Comparison of ENCODE assay signal across 26 cellular contexts in the genomic region with DNA sequence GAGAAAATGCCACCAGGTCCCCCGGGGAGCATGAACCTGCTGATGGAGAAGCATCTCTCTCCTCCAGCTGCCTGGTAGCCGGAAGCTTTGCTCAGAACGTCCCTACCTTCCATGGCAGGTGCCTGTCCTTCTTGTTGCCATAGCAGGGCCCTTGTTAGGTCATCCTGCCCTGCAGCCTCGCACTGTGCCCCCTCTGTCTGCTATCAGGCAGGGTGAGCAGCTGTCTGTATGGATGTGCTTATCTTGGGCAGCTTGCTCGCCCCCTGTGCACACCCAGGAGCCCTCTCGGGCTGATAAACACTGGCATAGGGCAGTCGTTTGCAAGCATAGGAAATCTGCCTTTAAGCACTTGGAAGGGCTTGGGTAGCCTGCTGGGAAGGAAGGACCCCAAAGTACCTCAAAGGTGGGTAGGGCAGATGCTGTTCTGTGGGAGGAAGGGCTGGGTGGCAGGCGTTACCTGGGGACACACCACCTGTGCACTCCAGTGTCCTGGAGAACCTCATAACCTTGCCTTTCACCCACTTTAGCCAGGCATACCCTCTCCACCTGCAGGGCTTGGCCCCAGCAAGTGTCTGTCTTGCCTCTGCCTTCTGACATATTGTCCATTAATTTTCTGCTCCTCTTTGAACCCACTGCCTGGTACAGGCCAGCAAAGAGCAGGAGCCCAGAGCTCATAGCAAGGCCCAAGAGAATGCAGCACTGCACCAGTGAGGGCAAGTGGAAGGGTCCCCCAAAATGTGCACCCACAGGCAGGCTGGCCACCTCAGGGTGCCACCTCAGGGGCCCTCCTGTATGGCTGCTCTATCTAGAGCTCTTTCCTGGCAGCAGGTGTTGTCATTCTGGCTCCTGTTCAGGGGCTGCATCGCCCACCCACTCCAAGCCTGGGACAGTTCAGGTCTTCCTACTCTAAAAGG. TPM values are rescaled to one million over a fixed set of nuclear protein-coding genes. Genes with fewer than 3 reads are reported as not detected.
DNase-seq lines count a peak whose midpoint lies in the region; ATAC-seq and TF ChIP-seq lines count a peak whose summit lies in the region.
"Had no signal": no experiment of that assay in that cellular context is flagged by ENCODE, and none has a peak within 500 bp of the region (broad histone marks: within the 10 kb centered on the region; RNA-seq: fewer than 3 reads in every experiment).

No MANE protein-coding gene starts in this region.

- intact Hi-C loops in CD14-positive monocyte (cut with micrococcal nuclease) = no loop called here
- intact Hi-C loops in left ventricle myocardium superior (cut with micrococcal nuclease) = no loop called here

- H3K9me3 Mint-ChIP-seq in CD14-positive monocyte = peaks cover 6 to 14% (median 8%) of the 10 kb centered on the region in 7 donors

- peaks cover 54% of the 10 kb centered on the region for H3K4me1 Mint-ChIP-seq in CD14-positive monocyte
- H3K4me1 Mint-ChIP-seq: activated CD4-positive, alpha-beta T cell treated with anti-CD3 and anti-CD28 coated beads for 36 hours had no signal

- DNase-seq in DMS53 (lab: John Stamatoyannopoulos, UW) = peak; percentile 57
- DNase-seq in DMS53 treated with DMSO at 0.1 percent for 48 hours (lab: John Stamatoyannopoulos, UW; ENCODE audit: unreplicated experiment) = no peak
- DNase-seq in CD14-positive monocyte (ENCODE audit: low spot score) = no peak
- DNase-seq in NCI-H146 (lab: John Stamatoyannopoulos, UW) = peak; percentile 84
- peak; percentile 89 to 97 for DNase-seq in erythroblast (lab: John Stamatoyannopoulos, UW)
- no peak for DNase-seq in ecto neural progenitor cell (ENCODE audit: low spot score)
- no peak for DNase-seq in stimulated activated CD4-positive, alpha-beta T cell treated with anti-CD3 and anti-CD28 coated beads, Interleukin-2, amount 100 ng/mL, for 48 hours
- DNase-seq in left ventricle myocardium superior = no peak
- DNase-seq: activated CD4-positive, alpha-beta T cell treated with anti-CD3 and anti-CD28 coated beads for 36 hours; activated CD8-positive, alpha-beta memory T cell treated with anti-CD3 and anti-CD28 coated beads for 24 hours; activated gamma-delta T cell; activated T-cell treated with anti-CD3 and anti-CD28 coated beads, Interleukin-2, amount 50 U/mL, for 1 hour; AML-193; body of pancreas; CD8-positive, alpha-beta memory T cell; effector CD4-positive, alpha-beta T cell; foreskin keratinocyte; H7; heart right ventricle; NCI-H2081 treated with DMSO at 0.1 percent for 48 hours; NCI-H82; OCI-M1; psoas muscle; SIG-M5; trophoblast cell had no signal

- H3K4me3 Mint-ChIP-seq in CD14-positive monocyte = no peak overlapping the region
- H3K4me3 Mint-ChIP-seq: activated CD4-positive, alpha-beta T cell treated with anti-CD3 and anti-CD28 coated beads for 36 hours; CD8-positive, alpha-beta memory T cell; memory B cell had no signal

- peaks cover 0 to 2% (median 0%) of the 10 kb centered on the region in 3 donors for H3K27me3 Mint-ChIP-seq in CD14-positive monocyte (ENCODE audit: low read depth in 3 of 3)
- H3K27me3 Mint-ChIP-seq: activated CD4-positive, alpha-beta T cell treated with anti-CD3 and anti-CD28 coated beads for 36 hours; CD8-positive, alpha-beta memory T cell; memory B cell had no signal

- peaks cover 32 to 38% of the 10 kb centered on the region in 2 donors for H3K36me3 Mint-ChIP-seq in CD14-positive monocyte

- TF ChIP-seq CTCF in CD14-positive monocyte (IDR thresholded peaks at IDR 0.05) = no peak

- ATAC-seq in left ventricle myocardium superior = no peak
- ATAC-seq: activated CD4-positive, alpha-beta T cell treated with anti-CD3 and anti-CD28 coated beads for 36 hours; body of pancreas; foreskin keratinocyte had no signal

- peak; percentile 71 for TF ChIP-seq POLR2A in erythroblast (IDR thresholded peaks at IDR 0.05; ENCODE audit: low read length)

- H3K27ac Mint-ChIP-seq in CD14-positive monocyte = peak overlapping the region in 6 of 7 donors; percentile 25 to 88 (median 81)
- H3K27ac Mint-ChIP-seq: activated CD4-positive, alpha-beta T cell treated with anti-CD3 and anti-CD28 coated beads for 36 hours; memory B cell had no signal

RNA-seq across cellular contexts. Expression of gene COMT, which starts 8.0 kb away (rescaled TPM):
- 100 to 1,000 TPM; 329 to 400 TPM for polyA plus RNA-seq in CD14-positive monocyte
- 83.4 TPM for total RNA-seq in left ventricle myocardium superior

RNA-seq across cellular contexts. Expression of gene TXNRD2, which starts 8.0 kb away (rescaled TPM):
- polyA plus RNA-seq in CD14-positive monocyte = 10 to 100 TPM; 24.9 to 30.8 TPM
- 42.4 TPM for total RNA-seq in left ventricle myocardium superior

Comparison
In these comparisons a context has a peak if more than half of its experiments do, and no peak if none do; other contexts are left out.
1. DNase-seq: peak in DMS53 (single experiment), NCI-H146 (single experiment) and erythroblast (2 of 2); none in DMS53 treated with DMSO at 0.1 percent for 48 hours (single experiment), CD14-positive monocyte (single experiment), ecto neural progenitor cell (single experiment), stimulated activated CD4-positive, alpha-beta T cell treated with anti-CD3 and anti-CD28 coated beads, Interleukin-2, amount 100 ng/mL, for 48 hours (0 of 2) and left ventricle myocardium superior (single experiment).